ENCODE assay signal across 12 cellular contexts in genomic region chr9:31137151-31137849, GRCh38.
DNase-seq lines count a peak whose midpoint lies in the region; ATAC-seq, FAIRE-seq and TF ChIP-seq lines count a peak whose summit lies in the region.
"Had no signal": no experiment of that assay in that cellular context is flagged by ENCODE, and none has a peak within 500 bp of the region (broad histone marks: within the 10 kb centered on the region; RNA-seq: fewer than 3 reads in every experiment).

No MANE protein-coding gene starts in this region.

- TF ChIP-seq RAD21 in HepG2 (CRISPR knock-in tag; IDR thresholded peaks at IDR 0.05) = no peak

- H3K4me1 ChIP-seq in HepG2 (ENCODE audit: insufficient read depth, low read length) (no peaks in the 10 kb centered on the region), mucosa of descending colon (ENCODE audit: low read depth) (no peaks in the 10 kb centered on the region)

- CTCF ChIA-PET in BJ (lab: Yijun Ruan, JAX) (no interaction called here), HepG2 (lab: Yijun Ruan, JAX; ENCODE audit: low intra/inter-chr PET ratio, low total read pairs) (no interaction called here)

- H3K9me3 ChIP-seq in HepG2 (ENCODE audit: low read length) = no peaks in the 10 kb centered on the region
- H3K9me3 ChIP-seq in mucosa of descending colon = no peaks in the 10 kb centered on the region

- 3% methylated on average over 6 of the region's 6 CpGs for WGBS in HepG2 (ENCODE audit: low lambda C conversion rate)

- H3K36me3 ChIP-seq in BJ (ENCODE audit: control insufficient read depth, insufficient read depth, low read length) (no peaks in the 10 kb centered on the region), HepG2 (replicated peaks in 1 of 2; ENCODE audit: control insufficient read depth in 1 of 2, insufficient read depth in 2 of 2, low read length in 2 of 2) (no peaks in the 10 kb centered on the region), mucosa of descending colon (ENCODE audit: low read depth) (no peaks in the 10 kb centered on the region)

- TF ChIP-seq POLR2A in HepG2 (IDR thresholded peaks at IDR 0.05; ENCODE audit: insufficient read depth in 1 of 2, low read depth in 2 of 2, low read length in 2 of 2) = no peak

- H3K27ac ChIP-seq in HepG2 (ENCODE audit: extremely low read length, insufficient read depth, low read length) = no peak overlapping the region

- ATAC-seq in HepG2 (peak; percentile 59), mucosa of descending colon (no peak), HG03159 (IDR thresholded peaks at IDR 0.05; ENCODE audit: unreplicated experiment) (no peak), GM18498 (IDR thresholded peaks at IDR 0.05; ENCODE audit: unreplicated experiment) (no peak)
- ATAC-seq: left colon had no signal

- intact Hi-C loops in HepG2 (cut with micrococcal nuclease; ENCODE audit: unreplicated experiment) (no loop called here), mucosa of descending colon (cut with DNase I, micrococcal nuclease) (no loop called here)

- in situ Hi-C loops in astrocyte of the spinal cord (cut with HindIII; ENCODE audit: low sequenced_read_pairs) = no loop called here
- in situ Hi-C loops in HepG2 (cut with HindIII; ENCODE audit: extremely low pct_ligation_motif_present, low pct_unique_long_range_greater_than_20kb) = no loop called here

- H3K9ac ChIP-seq in HepG2 (ENCODE audit: insufficient read depth, low read depth, low read length) = no peak overlapping the region

- H4K20me1 ChIP-seq in HepG2 (ENCODE audit: insufficient read depth, low read length) = no peaks in the 10 kb centered on the region

- BruUV-seq in HepG2 (replicated peaks; lab: Mats Ljungman, UMichigan) = no TSS peak

- POLR2A ChIA-PET in BJ (lab: Charles Lee) = no interaction called here
- POLR2A ChIA-PET in HepG2 (lab: Yijun Ruan, JAX) = no interaction called here

- H3K27me3 ChIP-seq in BJ (ENCODE audit: control insufficient read depth, insufficient read depth, low read length) (no peaks in the 10 kb centered on the region), HepG2 (ENCODE audit: control insufficient read depth in 1 of 2, insufficient read depth in 2 of 2, low read length in 2 of 2) (no peaks in the 10 kb centered on the region)

- H3K4me2 ChIP-seq in HepG2 (ENCODE audit: low read depth, low read length) = no peak overlapping the region

- H3K4me3 ChIP-seq in BJ (ENCODE audit: low read depth, low read length) = no peak overlapping the region
- H3K4me3 ChIP-seq in astrocyte of the spinal cord (ENCODE audit: low read depth, low read length) = no peak overlapping the region
- H3K4me3 ChIP-seq in HepG2 (replicated peaks in 1 of 3; ENCODE audit: insufficient read depth in 1 of 3, low read depth in 2 of 3, low read length in 3 of 3) = no peak overlapping the region
- no peak overlapping the region for H3K4me3 ChIP-seq in mucosa of descending colon

- H2AFZ ChIP-seq in HepG2 (ENCODE audit: low read length) = no peak overlapping the region

- no peak for TF ChIP-seq EP300 in HepG2 (IDR thresholded peaks at IDR 0.05; ENCODE audit: low read depth in 2 of 2, low read length in 2 of 2)
- no peak for TF ChIP-seq EP300 in HepG2 (CRISPR knock-in tag; IDR thresholded peaks at IDR 0.05; ENCODE audit: borderline replicate concordance)

- H3K79me2 ChIP-seq in HepG2 (ENCODE audit: insufficient read depth, low read length) = no peaks in the 10 kb centered on the region

- DNase-seq in BJ (ENCODE audit: low read depth) (peak; percentile 10), LHCN-M2 (ENCODE audit: low read depth) (peak; percentile 93), astrocyte of the spinal cord (ENCODE audit: low read depth, low spot score) (peak; percentile 99), HepG2 (ENCODE audit: low spot score) (peak; percentile 31), CD1c-positive myeloid dendritic cell (ENCODE audit: extremely low spot score) (no peak), mucosa of descending colon (no peak)
- DNase-seq: activated naive CD4-positive, alpha-beta T cell treated with anti-CD3 and anti-CD28 coated beads, Interleukin-2, amount 50 U/mL, for 16 hours; CD4-positive, CD25-positive, alpha-beta regulatory T cell; left colon; NCI-H1694 had no signal

- TF ChIP-seq CTCF in BJ (IDR thresholded peaks at IDR 0.05; ENCODE audit: insufficient read depth, low read depth, low read length) (no peak), astrocyte of the spinal cord (IDR thresholded peaks at IDR 0.05; ENCODE audit: low read depth, low read length) (no peak), HepG2 (CRISPR knock-in tag; IDR thresholded peaks at IDR 0.05) (no peak), mucosa of descending colon (IDR thresholded peaks at IDR 0.05) (no peak)

- FAIRE-seq in HepG2 (lab: Jason Lieb, UNC) = no peak

TF ChIP-seq in HepG2, 621 proteins besides CTCF, POLR2A, EP300 and RAD21 (continues in another document):
- TF ChIP-seq HOXD1 (CRISPR knock-in tag; IDR thresholded peaks at IDR 0.05) = no peak
- no peak for TF ChIP-seq ZHX2 (IDR thresholded peaks at IDR 0.05; ENCODE audit: low read depth)
- TF ChIP-seq ZHX2 (CRISPR knock-in tag; IDR thresholded peaks at IDR 0.05; ENCODE audit: borderline replicate concordance) = no peak
- no peak for TF ChIP-seq SP2 (CRISPR knock-in tag; IDR thresholded peaks at IDR 0.05)
- no peak for TF ChIP-seq ZNF17 (CRISPR knock-in tag; IDR thresholded peaks at IDR 0.05)
- TF ChIP-seq FOSL2 (CRISPR knock-in tag; IDR thresholded peaks at IDR 0.05) = peak; percentile 44; the same call in 1 of the 2 replicates
- no peak for TF ChIP-seq HNF1A (IDR thresholded peaks at IDR 0.05; ENCODE audit: low read depth)
- no peak for TF ChIP-seq HNF1A (CRISPR knock-in tag; IDR thresholded peaks at IDR 0.05; ENCODE audit: borderline replicate concordance)

Comparison
In these comparisons a context has a peak if more than half of its experiments do, and no peak if none do; other contexts are left out.
1. DNase-seq: peak in BJ (single experiment), LHCN-M2 (single experiment), astrocyte of the spinal cord (single experiment) and HepG2 (single experiment); none in CD1c-positive myeloid dendritic cell (single experiment) and mucosa of descending colon (0 of 3).